Comparison of ENCODE assay signal across 6 cellular contexts in the genomic region with DNA sequence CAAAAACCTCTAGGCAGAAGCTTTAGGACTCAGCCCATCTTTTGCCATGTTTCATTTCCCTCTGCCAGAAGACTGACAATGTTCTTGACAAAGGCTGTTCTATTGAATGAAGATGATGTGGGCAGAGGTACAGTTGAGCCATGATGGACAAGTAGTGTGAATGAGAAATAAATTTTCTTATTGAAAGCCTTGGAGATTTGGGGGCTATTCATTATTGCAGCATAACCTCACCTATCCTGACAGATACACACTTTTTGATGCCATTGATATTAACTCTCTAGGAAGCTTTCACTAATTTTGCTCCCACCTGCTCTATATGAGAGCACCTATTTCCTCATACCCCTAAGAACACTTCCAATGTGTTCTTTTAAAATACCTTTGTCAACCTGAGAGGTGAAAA.
"Had no signal": no experiment of that assay in that cellular context is flagged by ENCODE, and none has a peak within 500 bp of the region (broad histone marks: within the 10 kb centered on the region; RNA-seq: fewer than 3 reads in every experiment).

No MANE protein-coding gene starts in this region.

- DNase-seq: IMR-90, KBM-7, KG1 had no signal

- FAIRE-seq: HTR-8/SVneo had no signal

- H3K4me2 ChIP-seq: KMS-11 had no signal

- H3K9ac ChIP-seq: KMS-11 had no signal

- H3K27ac ChIP-seq: HL-60, KMS-11 had no signal
